In the genomic region with DNA sequence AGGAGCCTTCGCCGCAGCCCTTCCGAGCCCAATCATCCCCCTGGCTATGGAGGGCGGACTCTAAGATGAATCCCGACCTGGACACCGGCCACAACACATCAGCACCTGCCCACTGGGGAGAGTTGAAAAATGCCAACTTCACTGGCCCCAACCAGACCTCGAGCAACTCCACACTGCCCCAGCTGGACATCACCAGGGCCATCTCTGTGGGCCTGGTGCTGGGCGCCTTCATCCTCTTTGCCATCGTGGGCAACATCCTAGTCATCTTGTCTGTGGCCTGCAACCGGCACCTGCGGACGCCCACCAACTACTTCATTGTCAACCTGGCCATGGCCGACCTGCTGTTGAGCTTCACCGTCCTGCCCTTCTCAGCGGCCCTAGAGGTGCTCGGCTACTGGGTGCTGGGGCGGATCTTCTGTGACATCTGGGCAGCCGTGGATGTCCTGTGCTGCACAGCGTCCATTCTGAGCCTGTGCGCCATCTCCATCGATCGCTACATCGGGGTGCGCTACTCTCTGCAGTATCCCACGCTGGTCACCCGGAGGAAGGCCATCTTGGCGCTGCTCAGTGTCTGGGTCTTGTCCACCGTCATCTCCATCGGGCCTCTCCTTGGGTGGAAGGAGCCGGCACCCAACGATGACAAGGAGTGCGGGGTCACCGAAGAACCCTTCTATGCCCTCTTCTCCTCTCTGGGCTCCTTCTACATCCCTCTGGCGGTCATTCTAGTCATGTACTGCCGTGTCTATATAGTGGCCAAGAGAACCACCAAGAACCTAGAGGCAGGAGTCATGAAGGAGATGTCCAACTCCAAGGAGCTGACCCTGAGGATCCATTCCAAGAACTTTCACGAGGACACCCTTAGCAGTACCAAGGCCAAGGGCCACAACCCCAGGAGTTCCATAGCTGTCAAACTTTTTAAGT, we compare ENCODE assay signal across 10 cellular contexts. TPM values are rescaled to one million over a fixed set of nuclear protein-coding genes. Genes with fewer than 3 reads are reported as not detected.
DNase-seq lines count a peak whose midpoint lies in the region; ATAC-seq and TF ChIP-seq lines count a peak whose summit lies in the region.
"Had no signal": no experiment of that assay in that cellular context is flagged by ENCODE, and none has a peak within 500 bp of the region (broad histone marks: within the 10 kb centered on the region; RNA-seq: fewer than 3 reads in every experiment).

No MANE protein-coding gene starts in this region.

- peaks cover 18% of the 10 kb centered on the region for H3K36me3 Mint-ChIP-seq in Calu3 (ENCODE audit: insufficient read depth, unreplicated experiment)
- no peaks in the 10 kb centered on the region for H3K36me3 Mint-ChIP-seq in WTC11

- H3K27ac ChIP-seq in body of pancreas, result no peak overlapping the region
- H3K27ac ChIP-seq: HL-60 had no signal

- intact Hi-C loops in Calu3 (cut with micrococcal nuclease; ENCODE audit: unreplicated experiment), result loop anchor here (10.0 kb wide), 1 partner anchor 582 kb away; the partner anchor contains the start of gene IL12B
- intact Hi-C loops in left cardiac atrium (cut with DNase I), result loop anchor here in 1 of 2 donors (5.0 to 10.0 kb wide), 3 partner anchors 132 to 402 kb away; no protein-coding TSS in a partner anchor
- intact Hi-C loops in body of pancreas (cut with DNase I), result no loop called here

- H3K4me1 Mint-ChIP-seq in Calu3 (ENCODE audit: low read depth, unreplicated experiment), result peaks cover 87% of the 10 kb centered on the region
- H3K4me1 Mint-ChIP-seq in WTC11, result peaks cover 9% of the 10 kb centered on the region

- peak overlapping the region; percentile 50 for H3K27ac Mint-ChIP-seq in Calu3 (ENCODE audit: unreplicated experiment)
- no peak overlapping the region for H3K27ac Mint-ChIP-seq in WTC11

- H3K36me3 ChIP-seq in body of pancreas (replicated peaks in 1 of 2; ENCODE audit: insufficient read depth in 1 of 2, low read depth in 2 of 2), result no peaks in the 10 kb centered on the region

- WGBS in body of pancreas, 2 donors, result 84 to 86% methylated on average over 33 to 35 of the region's 36 CpGs

- BruUV-seq in Calu3 (replicated peaks; lab: Mats Ljungman, UMichigan), result no TSS peak

- peak overlapping the region; percentile 67 for H3K4me3 Mint-ChIP-seq in Calu3 (ENCODE audit: low read depth, unreplicated experiment)
- peak overlapping the region; percentile 66 for H3K4me3 Mint-ChIP-seq in WTC11

- CTCF ChIA-PET in Calu3 (lab: Charles Lee), result interaction anchor here (0.6 to 3.9 kb wide), 9 partner anchors 11 to 631 kb away, joined by 3 to 29 read pairs (median 3); no protein-coding TSS in a partner anchor
- CTCF ChIA-PET in WTC11 (lab: Charles Lee), result interaction anchor here (0.6 to 3.6 kb wide), 21 partner anchors 7 to 1482 kb away, joined by 3 to 26 read pairs (median 4); no protein-coding TSS in a partner anchor

- TF ChIP-seq CTCF in Calu3 (IDR thresholded peaks at IDR 0.05; ENCODE audit: unreplicated experiment) (no peak), WTC11 (IDR thresholded peaks at IDR 0.05) (no peak), retinal pigment epithelial cell (conservative IDR thresholded peaks at IDR 0.05; ENCODE audit: low read depth, low read length) (peak; percentile 14), body of pancreas (IDR thresholded peaks at IDR 0.05) (no peak)

- no peak for DNase-seq in Calu3
- DNase-seq in WTC11 (ENCODE audit: low spot score), result no peak
- no peak for DNase-seq in left cardiac atrium
- DNase-seq in retinal pigment epithelial cell (ENCODE audit: low read depth), result no peak
- DNase-seq in body of pancreas, result no peak

- H3K27me3 ChIP-seq in body of pancreas, result peaks cover 0 to 7% of the 10 kb centered on the region in 2 donors

- H3K9me3 ChIP-seq in body of pancreas, result no peaks in the 10 kb centered on the region

- no peak for ATAC-seq in WTC11
- peak; percentile 7 to 14 for ATAC-seq in left cardiac atrium
- no peak for ATAC-seq in GM21390 (IDR thresholded peaks at IDR 0.05; ENCODE audit: unreplicated experiment)
- ATAC-seq in HG03139 (IDR thresholded peaks at IDR 0.05; ENCODE audit: unreplicated experiment), result no peak
- ATAC-seq in GM19467 (IDR thresholded peaks at IDR 0.05; ENCODE audit: unreplicated experiment), result no peak
- no peak for ATAC-seq in body of pancreas

- H3K9me3 Mint-ChIP-seq in Calu3 (ENCODE audit: low read depth, unreplicated experiment), result no peaks in the 10 kb centered on the region
- no peaks in the 10 kb centered on the region for H3K9me3 Mint-ChIP-seq in WTC11

- POLR2A ChIA-PET in WTC11 (lab: Charles Lee), result interaction anchor here (0.8 kb wide), 1 partner anchor 12 kb away, joined by 3 read pairs; no protein-coding TSS in a partner anchor

- no peak for TF ChIP-seq POLR2A in body of pancreas (IDR thresholded peaks at IDR 0.05)

- peaks cover 23% of the 10 kb centered on the region for H3K4me1 ChIP-seq in body of pancreas

- peak overlapping the region; percentile 41 for H3K4me3 ChIP-seq in retinal pigment epithelial cell (ENCODE audit: low read length)
- no peak overlapping the region for H3K4me3 ChIP-seq in body of pancreas

- H3K27me3 Mint-ChIP-seq in Calu3 (ENCODE audit: unreplicated experiment), result no peaks in the 10 kb centered on the region
- H3K27me3 Mint-ChIP-seq in WTC11 (ENCODE audit: low read depth), result peaks cover 47% of the 10 kb centered on the region

TF ChIP-seq in WTC11, 78 proteins besides CTCF, POLR2A, EP300 and RAD21:
- peak; percentile 23; the same call in 1 of the 2 replicates for TF ChIP-seq ZNF423 (CRISPR knock-in tag; IDR thresholded peaks at IDR 0.05)
- no peak for TF ChIP-seq TP53 (CRISPR knock-in tag; IDR thresholded peaks at IDR 0.05)
- 0 out of 2 replicates have a peak, but pooled peaks have one; percentile 22 for TF ChIP-seq ETV6 (CRISPR knock-in tag; IDR thresholded peaks at IDR 0.05)

RNA-seq across cellular contexts. Expression of gene ADRA1B, which starts 0.8 kb away (rescaled TPM):
- total RNA-seq in Calu3 (2022) (3.7 and 10.9 TPM in 2 replicates), WTC11 (2021) (0.11 to 0.16 TPM in 2 of 3 replicates, not detected in the other), left cardiac atrium (1 to 10 TPM; 1.8 to 2.9 TPM), body of pancreas (1 to 10 TPM in 1 of 2 donors, under 1 TPM in 1; 0.26 to 4.0 TPM)
- total RNA-seq: SK-MEL-5 had no signal

Comparison
In these comparisons a context has a peak if more than half of its experiments do, and no peak if none do; other contexts are left out.
1. ATAC-seq: peak in left cardiac atrium (2 of 2); none in WTC11 (single experiment), GM21390 (single experiment), HG03139 (single experiment), GM19467 (single experiment) and body of pancreas (single experiment).